In genomic region chr7:151008511-151009323, GRCh38 we compare ENCODE assay signal across 6 cellular contexts. TPM values are rescaled to one million over a fixed set of nuclear protein-coding genes. Genes with fewer than 3 reads are reported as not detected.
DNase-seq lines count a peak whose midpoint lies in the region; ATAC-seq lines count a peak whose summit lies in the region.

No MANE protein-coding gene starts in this region.

- no peaks in the 10 kb centered on the region for H3K9me3 ChIP-seq in right cardiac atrium (ENCODE audit: control insufficient read depth, low read length)

- DNase-seq in Caki2 (ENCODE audit: low read depth): peak; percentile 57
- DNase-seq in activated CD8-positive, alpha-beta memory T cell treated with anti-CD3 and anti-CD28 coated beads for 48 hours (ENCODE audit: low read depth in 2 of 3, low spot score in 2 of 3): peak; percentile 71 to 84 (median 75)
- peak; percentile 85 to 94 (median 93) for DNase-seq in right cardiac atrium
- DNase-seq in stimulated activated CD8-positive, alpha-beta memory T cell treated with anti-CD3 and anti-CD28 coated beads, Interleukin-15, amount 100 ng/mL, for 4 hours (ENCODE audit: low read depth in 2 of 2): peak; percentile 50 to 52
- DNase-seq in NCI-H2227 (lab: John Stamatoyannopoulos, UW; ENCODE audit: unreplicated experiment): no peak

- in situ Hi-C loops in Caki2 (cut with HindIII; ENCODE audit: low pct_unique_long_range_greater_than_20kb, low sequenced_read_pairs): no loop called here

- H3K4me1 ChIP-seq in right cardiac atrium (ENCODE audit: control insufficient read depth, insufficient read depth, low read length): no peaks in the 10 kb centered on the region

- H3K27me3 ChIP-seq in right cardiac atrium (ENCODE audit: control insufficient read depth, insufficient read depth): no peaks in the 10 kb centered on the region

- no peak overlapping the region for H3K27ac ChIP-seq in right cardiac atrium (ENCODE audit: low read length)

- ATAC-seq in HG03139 (IDR thresholded peaks at IDR 0.05; ENCODE audit: unreplicated experiment) (peak; percentile 79), right cardiac atrium (peak; percentile 56 to 63)

- 37% methylated on average over 40 of the region's 40 CpGs for WGBS in right cardiac atrium

- H3K4me3 ChIP-seq in right cardiac atrium (ENCODE audit: low read length): no peak overlapping the region

- intact Hi-C loops in right cardiac atrium (cut with DNase I): no loop called here

RNA-seq across cellular contexts. Expression of gene ATG9B, which starts 15.6 kb away (rescaled TPM):
- total RNA-seq in Caki2 (2014; rRNA removed; shearing (Covaris generic); ENCODE audit: low replicate concordance): 0.68 TPM in 1 of 2 replicates, not detected in the other
- total RNA-seq in right cardiac atrium: under 1 TPM in 2 of 4 donors, not detected in 2; 0.18 to 0.23 TPM
- 0.43 TPM for polyA plus RNA-seq in right cardiac atrium

RNA-seq across cellular contexts. Expression of gene NOS3, which starts 17.9 kb away (rescaled TPM):
- 2.9 and 12.0 TPM in 2 replicates for total RNA-seq in Caki2 (2014; rRNA removed; shearing (Covaris generic); ENCODE audit: low replicate concordance)
- total RNA-seq in right cardiac atrium: 10 to 100 TPM; 20.5 to 80.4 (median 24.7) TPM
- 13.5 TPM for polyA plus RNA-seq in right cardiac atrium

RNA-seq across cellular contexts. Expression of gene ABCB8, which starts 19.5 kb away (rescaled TPM):
- 19.6 and 31.5 TPM in 2 replicates for total RNA-seq in Caki2 (2014; rRNA removed; shearing (Covaris generic); ENCODE audit: low replicate concordance)
- 10 to 100 TPM; 20.9 to 24.5 (median 23.4) TPM for total RNA-seq in right cardiac atrium
- 19.6 TPM for polyA plus RNA-seq in right cardiac atrium

RNA-seq across cellular contexts. Expression of gene KCNH2, which starts 30.6 kb away (rescaled TPM):
- 8.4 and 9.1 TPM in 2 replicates for total RNA-seq in Caki2 (2014; rRNA removed; shearing (Covaris generic); ENCODE audit: low replicate concordance)
- 100 to 1,000 TPM; 113 to 163 (median 126) TPM for total RNA-seq in right cardiac atrium
- polyA plus RNA-seq in right cardiac atrium: 132 TPM

RNA-seq across cellular contexts. Expression of gene ASIC3, which starts 39.6 kb away (rescaled TPM):
- 0.84 and 1.6 TPM in 2 replicates for total RNA-seq in Caki2 (2014; rRNA removed; shearing (Covaris generic); ENCODE audit: low replicate concordance)
- 1 to 10 TPM; 4.0 to 6.5 (median 5.0) TPM for total RNA-seq in right cardiac atrium
- polyA plus RNA-seq in right cardiac atrium: 5.3 TPM
